ENCODE assay signal across 37 cellular contexts in the genomic region with DNA sequence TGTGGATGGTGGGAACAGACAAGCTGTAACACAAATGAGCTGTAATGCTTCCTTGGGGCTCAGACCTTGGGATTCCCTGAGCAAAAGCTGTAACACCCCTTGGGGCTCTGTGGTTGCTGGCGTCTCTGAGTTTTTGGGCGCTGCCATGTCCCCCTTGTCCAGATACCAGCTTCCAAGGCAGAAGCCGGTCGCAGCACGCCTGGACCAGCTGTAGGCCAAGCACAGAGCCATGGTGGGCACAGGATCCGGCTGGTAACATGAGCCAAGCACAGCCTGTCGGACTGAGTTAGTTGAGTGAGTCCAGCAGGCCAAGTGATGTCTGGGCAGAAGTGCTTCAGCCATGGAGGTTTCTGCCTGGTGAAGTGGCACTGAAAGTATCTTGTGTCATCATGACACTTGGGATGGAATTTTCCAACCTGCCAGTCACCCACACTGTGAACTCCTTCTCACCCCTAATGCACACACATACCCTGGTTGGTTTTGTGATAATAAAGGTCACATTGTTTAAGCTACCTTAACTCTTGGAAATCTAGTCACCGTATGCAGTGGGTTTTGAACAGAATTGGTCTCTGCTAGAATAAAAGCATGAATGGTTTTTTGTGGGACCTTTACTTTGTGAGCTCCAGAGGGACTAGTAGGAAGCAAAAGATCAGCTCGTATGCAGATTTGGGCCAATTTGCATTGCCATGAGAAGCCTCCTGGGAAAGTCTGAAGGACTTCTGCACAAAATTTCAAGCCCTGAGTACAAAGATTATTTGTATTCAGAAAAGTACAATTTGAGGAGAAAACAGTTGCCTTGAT. TPM values are rescaled to one million over a fixed set of nuclear protein-coding genes. Genes with fewer than 3 reads are reported as not detected.
"Had no signal": no experiment of that assay in that cellular context is flagged by ENCODE, and none has a peak within 500 bp of the region (broad histone marks: within the 10 kb centered on the region; RNA-seq: fewer than 3 reads in every experiment).

No MANE protein-coding gene starts in this region.

- H3K4me3 Mint-ChIP-seq: activated B cell treated with CpG ODN at 0.5 μM for 24 hours; activated CD4-positive, alpha-beta memory T cell treated with anti-CD3 and anti-CD28 coated beads, Interleukin-2, amount 10 ng/mL, durations not matched to agents 7 days and 5 days; activated CD8-positive, alpha-beta memory T cell treated with anti-CD3 and anti-CD28 coated beads, Interleukin-2, amount 10 ng/mL, durations not matched to agents 7 days and 5 days; activated naive CD4-positive, alpha-beta T cell treated with anti-CD3 and anti-CD28 coated beads, Interleukin-2, amount 10 ng/mL, durations not matched to agents 7 days and 5 days; activated naive CD8-positive, alpha-beta T cell; T-cell had no signal

- DNase-seq: activated B cell treated with CpG ODN at 0.5 μM for 24 hours; activated CD4-positive, alpha-beta memory T cell treated with anti-CD3 and anti-CD28 coated beads, Interleukin-2, amount 10 ng/mL, durations not matched to agents 7 days and 5 days; activated CD4-positive, alpha-beta T cell treated with anti-CD3 and anti-CD28 coated beads for 48 hours; activated CD4-positive, CD25-positive, alpha-beta regulatory T cell treated with anti-CD3 and anti-CD28 coated beads, Interleukin-2, amount 50 U/mL, for 72 hours; activated CD8-positive, alpha-beta memory T cell treated with anti-CD3 and anti-CD28 coated beads for 24 hours; activated CD8-positive, alpha-beta memory T cell treated with anti-CD3 and anti-CD28 coated beads, Interleukin-2, amount 10 ng/mL, durations not matched to agents 7 days and 5 days; activated CD8-positive, alpha-beta memory T cell treated with anti-CD3 and anti-CD28 coated beads, Interleukin-2, amount 50 U/mL, for 48 hours; activated effector memory CD4-positive, alpha-beta T cell treated with Interleukin-2 at 50 U/mL for 16 hours; activated naive CD4-positive, alpha-beta T cell treated with anti-CD3 and anti-CD28 coated beads, Interleukin-2, amount 10 ng/mL, durations not matched to agents 7 days and 5 days; activated T-cell treated with anti-CD3 and anti-CD28 coated beads, Interleukin-2, amount 50 U/mL, for 48 hours; amygdala; body of pancreas; cerebellar nuclear complex; NCI-H1092 treated with DMSO at 0.1 percent for 48 hours; NCI-H1417; NCI-H146; NCI-H187; NCI-H2029 treated with DMSO at 0.1 percent for 48 hours; NCI-H2107; NCI-H2171; NCI-H510A; NCI-H526; NCI-H748 treated with DMSO at 0.1 percent for 48 hours; NK-92 treated with Interleukin-12 subunit alpha and Interleukin-12 subunit beta, amount 100 ng/mL, for 24 hours; PC-9; SIG-M5; T-cell; T-helper 2 cell; T-helper 9 cell had no signal

- ATAC-seq: activated CD8-positive, alpha-beta memory T cell treated with anti-CD3 and anti-CD28 coated beads, Interleukin-2, amount 10 ng/mL, durations not matched to agents 7 days and 5 days; body of pancreas; Right ventricle myocardium inferior; SK-N-SH treated with all-trans-retinoic acid at 6 μM for 48 hours; T-cell had no signal

- H3K4me1 ChIP-seq: ascending aorta, body of pancreas, breast epithelium had no signal

- H3K4me2 ChIP-seq: PC-9 had no signal

- H3K27me3 Mint-ChIP-seq: activated B cell treated with CpG ODN at 0.5 μM for 24 hours; activated CD4-positive, alpha-beta memory T cell treated with anti-CD3 and anti-CD28 coated beads, Interleukin-2, amount 10 ng/mL, durations not matched to agents 7 days and 5 days; activated CD8-positive, alpha-beta memory T cell treated with anti-CD3 and anti-CD28 coated beads, Interleukin-2, amount 10 ng/mL, durations not matched to agents 7 days and 5 days; activated naive CD4-positive, alpha-beta T cell treated with anti-CD3 and anti-CD28 coated beads, Interleukin-2, amount 10 ng/mL, durations not matched to agents 7 days and 5 days; activated naive CD8-positive, alpha-beta T cell; T-cell had no signal

- H3K4me3 ChIP-seq: ascending aorta, body of pancreas, breast epithelium, PC-9 had no signal

- H3K27ac Mint-ChIP-seq: activated B cell treated with CpG ODN at 0.5 μM for 24 hours; activated CD4-positive, alpha-beta memory T cell treated with anti-CD3 and anti-CD28 coated beads, Interleukin-2, amount 10 ng/mL, durations not matched to agents 7 days and 5 days; activated CD8-positive, alpha-beta memory T cell treated with anti-CD3 and anti-CD28 coated beads, Interleukin-2, amount 10 ng/mL, durations not matched to agents 7 days and 5 days; activated naive CD8-positive, alpha-beta T cell; T-cell had no signal

- H2AFZ ChIP-seq: PC-9 had no signal

- H3K27ac ChIP-seq: ascending aorta, body of pancreas, breast epithelium, PC-9, RWPE1, VCaP had no signal

- H3K27me3 ChIP-seq: ascending aorta, body of pancreas, breast epithelium had no signal

- FAIRE-seq: RCC 7860 had no signal

RNA-seq across cellular contexts. Expression of a gene that starts 40.6 kb away (rescaled TPM):
- total RNA-seq: ascending aorta had no signal
